ENCODE assay signal across 1 cellular context in genomic region chr1:151511636-151512215, GRCh38.
TF ChIP-seq lines count a peak whose summit lies in the region.

No MANE protein-coding gene starts in this region.

TF ChIP-seq in GM23338, 12 proteins besides CTCF, POLR2A, EP300 and RAD21:
- no peak for TF ChIP-seq EZH2 (IDR thresholded peaks at IDR 0.05; ENCODE audit: low read depth, unreplicated experiment)
- TF ChIP-seq POLR2AphosphoS5 (IDR thresholded peaks at IDR 0.05; ENCODE audit: low read depth): no peak
- TF ChIP-seq REST (IDR thresholded peaks at IDR 0.05; ENCODE audit: unreplicated experiment): no peak
- no peak for TF ChIP-seq JUNB (IDR thresholded peaks at IDR 0.05; ENCODE audit: unreplicated experiment)
TF ChIP-seq in GM23338: peak in this region for 0.
